8 cellular contexts compared by ENCODE assay signal in the genomic region with DNA sequence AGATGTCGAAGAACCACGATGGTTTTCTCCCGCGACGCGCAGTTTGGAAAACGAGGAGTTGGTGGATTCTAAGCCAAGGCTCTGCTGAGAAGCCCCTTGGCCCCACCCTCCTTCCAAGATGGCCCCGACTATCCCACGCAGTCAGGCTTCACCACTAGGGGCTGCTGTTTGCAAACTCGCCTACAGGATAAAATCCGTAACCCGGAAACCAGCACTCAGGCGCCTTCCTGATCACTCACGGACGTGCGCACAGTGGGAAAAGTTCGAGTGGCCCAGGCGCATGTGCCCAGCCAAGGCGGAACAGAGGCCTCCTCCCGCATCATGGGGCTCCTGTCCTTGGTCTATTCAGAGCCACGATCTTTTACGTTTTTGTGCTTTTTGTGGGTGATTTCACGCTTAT. TPM values are rescaled to one million over a fixed set of nuclear protein-coding genes. Genes with fewer than 3 reads are reported as not detected.
A peak's percentile ranks its signal among the peaks of the same experiment; 100 is the strongest.
DNase-seq lines count a peak whose midpoint lies in the region; ATAC-seq and TF ChIP-seq lines count a peak whose summit lies in the region.

No MANE protein-coding gene starts in this region.

- in situ Hi-C loops in gastrocnemius medialis (cut with MboI; ENCODE audit: low sequenced_read_pairs in 4 of 4), result no loop called here

- H3K27ac Mint-ChIP-seq in activated naive CD8-positive, alpha-beta T cell treated with anti-CD3 and anti-CD28 coated beads, Interleukin-2, amount 10 ng/mL, durations not matched to agents 7 days and 5 days, result no peak overlapping the region

- H3K27me3 Mint-ChIP-seq in activated naive CD8-positive, alpha-beta T cell treated with anti-CD3 and anti-CD28 coated beads, Interleukin-2, amount 10 ng/mL, durations not matched to agents 7 days and 5 days, result no peaks in the 10 kb centered on the region

- H3K36me3 ChIP-seq in gastrocnemius medialis, result peaks cover 0 to 16% of the 10 kb centered on the region in 2 donors

- H3K27me3 ChIP-seq in gastrocnemius medialis, result no peaks in the 10 kb centered on the region

- POLR2A ChIA-PET in activated naive CD8-positive, alpha-beta T cell treated with anti-CD3 and anti-CD28 coated beads, Interleukin-2, amount 10 ng/mL, durations not matched to agents 7 days and 5 days (lab: Charles Lee), result no interaction called here

- peak; percentile 52 for ATAC-seq in activated naive CD8-positive, alpha-beta T cell treated with anti-CD3 and anti-CD28 coated beads, Interleukin-2, amount 10 ng/mL, durations not matched to agents 7 days and 5 days (ENCODE audit: low read depth)
- ATAC-seq in left cardiac atrium (peak; percentile 49 to 55), gastrocnemius medialis (no peak), HG03571 (IDR thresholded peaks at IDR 0.05; ENCODE audit: unreplicated experiment) (no peak)

- H3K27ac ChIP-seq in gastrocnemius medialis, result no peak overlapping the region

- intact Hi-C loops in left cardiac atrium (cut with DNase I) (no loop called here), gastrocnemius medialis (cut with DNase I; ENCODE audit: low total_unique reads) (no loop called here)

- H3K4me1 Mint-ChIP-seq in activated naive CD8-positive, alpha-beta T cell treated with anti-CD3 and anti-CD28 coated beads, Interleukin-2, amount 10 ng/mL, durations not matched to agents 7 days and 5 days, result no peaks in the 10 kb centered on the region

- peak in 4 of 5 experiments; percentile 33 to 52 (median 37) for TF ChIP-seq CTCF in gastrocnemius medialis (IDR thresholded peaks at IDR 0.05 in 4 of 5, conservative IDR thresholded peaks at IDR 0.05 in 1 of 5)

- no peaks in the 10 kb centered on the region for H3K9me3 ChIP-seq in gastrocnemius medialis

- no peaks in the 10 kb centered on the region for H3K4me1 ChIP-seq in gastrocnemius medialis

- H3K36me3 Mint-ChIP-seq in activated naive CD8-positive, alpha-beta T cell treated with anti-CD3 and anti-CD28 coated beads, Interleukin-2, amount 10 ng/mL, durations not matched to agents 7 days and 5 days, result peaks cover 7% of the 10 kb centered on the region

- H3K4me3 Mint-ChIP-seq in activated naive CD8-positive, alpha-beta T cell treated with anti-CD3 and anti-CD28 coated beads, Interleukin-2, amount 10 ng/mL, durations not matched to agents 7 days and 5 days, result no peak overlapping the region

- no peak for TF ChIP-seq POLR2A in gastrocnemius medialis (IDR thresholded peaks at IDR 0.05)

- no peak overlapping the region for H3K4me3 ChIP-seq in gastrocnemius medialis

- DNase-seq in activated gamma-delta T cell treated with Interleukin-2 at 50 U/mL for 16 hours (peak; percentile 37), activated gamma-delta T cell (lab: John Stamatoyannopoulos, UW) (no peak), OCI-M1 (lab: John Stamatoyannopoulos, UW) (peak; percentile 14), left cardiac atrium (peak; percentile 65), gastrocnemius medialis (no peak), SKM-1 treated with dmso at 0.1 percent for 144 hours (lab: John Stamatoyannopoulos, UW; ENCODE audit: unreplicated experiment) (no peak)
- DNase-seq in activated naive CD8-positive, alpha-beta T cell treated with anti-CD3 and anti-CD28 coated beads, Interleukin-2, amount 10 ng/mL, durations not matched to agents 7 days and 5 days, result no peak

- H3K9me3 Mint-ChIP-seq in activated naive CD8-positive, alpha-beta T cell treated with anti-CD3 and anti-CD28 coated beads, Interleukin-2, amount 10 ng/mL, durations not matched to agents 7 days and 5 days, result no peaks in the 10 kb centered on the region

RNA-seq across cellular contexts. Expression of gene UQCR11, which starts 19.2 kb away (rescaled TPM):
- total RNA-seq in activated naive CD8-positive, alpha-beta T cell treated with anti-CD3 and anti-CD28 coated beads, Interleukin-2, amount 10 ng/mL, durations not matched to agents 7 days and 5 days, result 100 to 1,000 TPM; 176 to 181 TPM
- total RNA-seq in left cardiac atrium (100 to 1,000 TPM; 674 to 933 TPM), gastrocnemius medialis (100 to 1,000 TPM; 106 to 173 (median 154) TPM)

RNA-seq across cellular contexts. Expression of gene TCF3, which starts 28.0 kb away (rescaled TPM):
- total RNA-seq in activated naive CD8-positive, alpha-beta T cell treated with anti-CD3 and anti-CD28 coated beads, Interleukin-2, amount 10 ng/mL, durations not matched to agents 7 days and 5 days, result 100 to 1,000 TPM; 102 to 109 TPM
- 10 to 100 TPM; 24.1 to 25.8 TPM for total RNA-seq in left cardiac atrium
- total RNA-seq in gastrocnemius medialis, result 10 to 100 TPM; 22.0 to 58.6 (median 42.5) TPM

RNA-seq across cellular contexts. Expression of gene MBD3, which starts 31.8 kb away (rescaled TPM):
- 10 to 100 TPM; 68.9 to 72.7 TPM for total RNA-seq in activated naive CD8-positive, alpha-beta T cell treated with anti-CD3 and anti-CD28 coated beads, Interleukin-2, amount 10 ng/mL, durations not matched to agents 7 days and 5 days
- total RNA-seq in left cardiac atrium (10 to 100 TPM; 58.0 to 60.8 TPM), gastrocnemius medialis (100 to 1,000 TPM in 2 of 4 donors, 10 to 100 TPM in 2; 66.9 to 147 (median 118) TPM)

RNA-seq across cellular contexts. Expression of gene MEX3D, which starts 56.3 kb away (rescaled TPM):
- total RNA-seq in activated naive CD8-positive, alpha-beta T cell treated with anti-CD3 and anti-CD28 coated beads, Interleukin-2, amount 10 ng/mL, durations not matched to agents 7 days and 5 days, result 1 to 10 TPM; 7.0 to 7.8 TPM
- 10 to 100 TPM; 10.9 to 12.0 TPM for total RNA-seq in left cardiac atrium
- 1 to 10 TPM; 2.4 to 7.9 (median 5.3) TPM for total RNA-seq in gastrocnemius medialis

Comparison
In these comparisons a context has a peak if more than half of its experiments do, and no peak if none do; other contexts are left out.
1. DNase-seq: peak in activated gamma-delta T cell treated with Interleukin-2 at 50 U/mL for 16 hours (single experiment), OCI-M1 (single experiment) and left cardiac atrium (single experiment); none in activated gamma-delta T cell (single experiment), activated naive CD8-positive, alpha-beta T cell treated with anti-CD3 and anti-CD28 coated beads, Interleukin-2, amount 10 ng/mL, durations not matched to agents 7 days and 5 days (single experiment), gastrocnemius medialis (0 of 2) and SKM-1 treated with dmso at 0.1 percent for 144 hours (single experiment).
2. ATAC-seq: peak in activated naive CD8-positive, alpha-beta T cell treated with anti-CD3 and anti-CD28 coated beads, Interleukin-2, amount 10 ng/mL, durations not matched to agents 7 days and 5 days (single experiment) and left cardiac atrium (2 of 2); none in gastrocnemius medialis (0 of 2) and HG03571 (single experiment).